1 cellular context compared by ENCODE assay signal in genomic region chr16:89561195-89562026, GRCh38.
TF ChIP-seq lines count a peak whose summit lies in the region.

No MANE protein-coding gene starts in this region.

TF ChIP-seq in HepG2, 621 proteins besides CTCF, POLR2A, EP300 and RAD21 (continued from another document and continues in another):
- TF ChIP-seq ZNF639 (CRISPR knock-in tag; conservative IDR thresholded peaks at IDR 0.05) = no peak
- no peak for TF ChIP-seq KLF11 (CRISPR knock-in tag; IDR thresholded peaks at IDR 0.05)
- TF ChIP-seq MAZ (IDR thresholded peaks at IDR 0.05; ENCODE audit: borderline replicate concordance, low read depth, low read length) = no peak
- TF ChIP-seq MAZ (CRISPR knock-in tag; IDR thresholded peaks at IDR 0.05; ENCODE audit: low read depth) = no peak
- no peak for TF ChIP-seq HCFC1 (IDR thresholded peaks at IDR 0.05; ENCODE audit: low read depth, low read length)
- no peak for TF ChIP-seq MBD4 (IDR thresholded peaks at IDR 0.05; ENCODE audit: borderline replicate concordance, low read length)
- TF ChIP-seq RARG (CRISPR knock-in tag; IDR thresholded peaks at IDR 0.05; ENCODE audit: low read depth) = 0 out of 2 replicates have a peak, but pooled peaks have one; percentile 75
- TF ChIP-seq ZNF546 (CRISPR knock-in tag; conservative IDR thresholded peaks at IDR 0.05) = 0 out of 2 replicates have a peak, but pooled peaks have one; percentile 1
- TF ChIP-seq ZNF850 (CRISPR knock-in tag; conservative IDR thresholded peaks at IDR 0.05) = no peak
- TF ChIP-seq, protein P1, sequence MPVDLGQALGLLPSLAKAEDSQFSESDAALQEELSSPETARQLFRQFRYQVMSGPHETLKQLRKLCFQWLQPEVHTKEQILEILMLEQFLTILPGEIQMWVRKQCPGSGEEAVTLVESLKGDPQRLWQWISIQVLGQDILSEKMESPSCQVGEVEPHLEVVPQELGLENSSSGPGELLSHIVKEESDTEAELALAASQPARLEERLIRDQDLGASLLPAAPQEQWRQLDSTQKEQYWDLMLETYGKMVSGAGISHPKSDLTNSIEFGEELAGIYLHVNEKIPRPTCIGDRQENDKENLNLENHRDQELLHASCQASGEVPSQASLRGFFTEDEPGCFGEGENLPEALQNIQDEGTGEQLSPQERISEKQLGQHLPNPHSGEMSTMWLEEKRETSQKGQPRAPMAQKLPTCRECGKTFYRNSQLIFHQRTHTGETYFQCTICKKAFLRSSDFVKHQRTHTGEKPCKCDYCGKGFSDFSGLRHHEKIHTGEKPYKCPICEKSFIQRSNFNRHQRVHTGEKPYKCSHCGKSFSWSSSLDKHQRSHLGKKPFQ (CRISPR knock-in tag; IDR thresholded peaks at IDR 0.05; ENCODE audit: insufficient replicate concordance) = no peak
- no peak for TF ChIP-seq SNAPC2 (CRISPR knock-in tag; IDR thresholded peaks at IDR 0.05)
- TF ChIP-seq ATM (IDR thresholded peaks at IDR 0.05; ENCODE audit: borderline replicate concordance) = no peak
- TF ChIP-seq ZNF160 (CRISPR knock-in tag; IDR thresholded peaks at IDR 0.05) = no peak
- TF ChIP-seq, protein P2, sequence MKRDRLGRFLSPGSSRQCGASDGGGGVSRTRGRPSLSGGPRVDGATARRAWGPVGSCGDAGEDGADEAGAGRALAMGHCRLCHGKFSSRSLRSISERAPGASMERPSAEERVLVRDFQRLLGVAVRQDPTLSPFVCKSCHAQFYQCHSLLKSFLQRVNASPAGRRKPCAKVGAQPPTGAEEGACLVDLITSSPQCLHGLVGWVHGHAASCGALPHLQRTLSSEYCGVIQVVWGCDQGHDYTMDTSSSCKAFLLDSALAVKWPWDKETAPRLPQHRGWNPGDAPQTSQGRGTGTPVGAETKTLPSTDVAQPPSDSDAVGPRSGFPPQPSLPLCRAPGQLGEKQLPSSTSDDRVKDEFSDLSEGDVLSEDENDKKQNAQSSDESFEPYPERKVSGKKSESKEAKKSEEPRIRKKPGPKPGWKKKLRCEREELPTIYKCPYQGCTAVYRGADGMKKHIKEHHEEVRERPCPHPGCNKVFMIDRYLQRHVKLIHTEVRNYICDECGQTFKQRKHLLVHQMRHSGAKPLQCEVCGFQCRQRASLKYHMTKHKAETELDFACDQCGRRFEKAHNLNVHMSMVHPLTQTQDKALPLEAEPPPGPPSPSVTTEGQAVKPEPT (CRISPR knock-in tag; IDR thresholded peaks at IDR 0.05; ENCODE audit: low read depth) = no peak
- TF ChIP-seq, protein P3, sequence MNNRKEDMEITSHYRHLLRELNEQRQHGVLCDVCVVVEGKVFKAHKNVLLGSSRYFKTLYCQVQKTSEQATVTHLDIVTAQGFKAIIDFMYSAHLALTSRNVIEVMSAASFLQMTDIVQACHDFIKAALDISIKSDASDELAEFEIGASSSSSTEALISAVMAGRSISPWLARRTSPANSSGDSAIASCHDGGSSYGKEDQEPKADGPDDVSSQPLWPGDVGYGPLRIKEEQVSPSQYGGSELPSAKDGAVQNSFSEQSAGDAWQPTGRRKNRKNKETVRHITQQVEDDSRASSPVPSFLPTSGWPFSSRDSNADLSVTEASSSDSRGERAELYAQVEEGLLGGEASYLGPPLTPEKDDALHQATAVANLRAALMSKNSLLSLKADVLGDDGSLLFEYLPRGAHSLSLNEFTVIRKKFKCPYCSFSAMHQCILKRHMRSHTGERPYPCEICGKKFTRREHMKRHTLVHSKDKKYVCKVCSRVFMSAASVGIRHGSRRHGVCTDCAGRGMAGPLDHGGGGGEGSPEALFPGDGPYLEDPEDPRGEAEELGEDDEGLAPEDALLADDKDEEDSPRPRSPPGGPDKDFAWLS (CRISPR knock-in tag; IDR thresholded peaks at IDR 0.05; ENCODE audit: borderline replicate concordance) = no peak; the same call in 1 of the 2 replicates
- peak; percentile 14 for TF ChIP-seq PHF5A (CRISPR knock-in tag; IDR thresholded peaks at IDR 0.05; ENCODE audit: low read depth, unreplicated experiment)
- TF ChIP-seq MEIS2 (CRISPR knock-in tag; IDR thresholded peaks at IDR 0.05) = no peak
- no peak for TF ChIP-seq ZNF619 (CRISPR knock-in tag; IDR thresholded peaks at IDR 0.05)
- no peak for TF ChIP-seq DR1 (CRISPR knock-in tag; IDR thresholded peaks at IDR 0.05)
- TF ChIP-seq TRIM24 (CRISPR knock-in tag; IDR thresholded peaks at IDR 0.05) = no peak
- no peak for TF ChIP-seq GATA4 (IDR thresholded peaks at IDR 0.05; ENCODE audit: borderline replicate concordance, low read depth)
- no peak for TF ChIP-seq ZNF552 (CRISPR knock-in tag; IDR thresholded peaks at IDR 0.05; ENCODE audit: borderline replicate concordance)
- TF ChIP-seq NKX3-1 (CRISPR knock-in tag; IDR thresholded peaks at IDR 0.05) = no peak
- TF ChIP-seq RFXAP (CRISPR knock-in tag; IDR thresholded peaks at IDR 0.05; ENCODE audit: borderline replicate concordance) = no peak
- TF ChIP-seq ISX (CRISPR knock-in tag; conservative IDR thresholded peaks at IDR 0.05) = no peak
- no peak for TF ChIP-seq CSRNP2 (CRISPR knock-in tag; conservative IDR thresholded peaks at IDR 0.05; ENCODE audit: low read depth)
- TF ChIP-seq, protein P4, sequence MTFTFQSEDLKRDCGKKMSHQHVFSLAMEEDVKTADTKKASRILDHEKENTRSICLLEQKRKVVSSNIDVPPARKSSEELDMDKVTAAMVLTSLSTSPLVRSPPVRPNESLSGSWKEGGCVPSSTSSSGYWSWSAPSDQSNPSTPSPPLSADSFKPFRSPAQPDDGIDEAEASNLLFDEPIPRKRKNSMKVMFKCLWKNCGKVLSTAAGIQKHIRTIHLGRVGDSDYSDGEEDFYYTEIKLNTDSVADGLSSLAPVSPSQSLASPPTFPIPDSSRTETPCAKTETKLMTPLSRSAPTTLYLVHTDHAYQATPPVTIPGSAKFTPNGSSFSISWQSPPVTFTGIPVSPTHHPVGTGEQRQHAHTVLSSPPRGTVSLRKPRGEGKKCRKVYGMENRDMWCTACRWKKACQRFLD (CRISPR knock-in tag; IDR thresholded peaks at IDR 0.05; ENCODE audit: borderline replicate concordance) = no peak
- TF ChIP-seq, protein P5, sequence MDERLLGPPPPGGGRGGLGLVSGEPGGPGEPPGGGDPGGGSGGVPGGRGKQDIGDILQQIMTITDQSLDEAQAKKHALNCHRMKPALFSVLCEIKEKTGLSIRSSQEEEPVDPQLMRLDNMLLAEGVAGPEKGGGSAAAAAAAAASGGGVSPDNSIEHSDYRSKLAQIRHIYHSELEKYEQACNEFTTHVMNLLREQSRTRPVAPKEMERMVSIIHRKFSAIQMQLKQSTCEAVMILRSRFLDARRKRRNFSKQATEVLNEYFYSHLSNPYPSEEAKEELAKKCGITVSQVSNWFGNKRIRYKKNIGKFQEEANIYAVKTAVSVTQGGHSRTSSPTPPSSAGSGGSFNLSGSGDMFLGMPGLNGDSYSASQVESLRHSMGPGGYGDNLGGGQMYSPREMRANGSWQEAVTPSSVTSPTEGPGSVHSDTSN (CRISPR knock-in tag; IDR thresholded peaks at IDR 0.05) = no peak
- TF ChIP-seq ZNF550 (CRISPR knock-in tag; IDR thresholded peaks at IDR 0.05; ENCODE audit: borderline replicate concordance) = no peak
- TF ChIP-seq CSRNP1 (CRISPR knock-in tag; IDR thresholded peaks at IDR 0.05) = peak; percentile 85
- no peak for TF ChIP-seq MAF1 (CRISPR knock-in tag; IDR thresholded peaks at IDR 0.05; ENCODE audit: borderline replicate concordance)
- TF ChIP-seq CCDC6 (CRISPR knock-in tag; IDR thresholded peaks at IDR 0.05) = no peak
- no peak for TF ChIP-seq ZNF101 (CRISPR knock-in tag; IDR thresholded peaks at IDR 0.05; ENCODE audit: borderline replicate concordance, low read depth)
- 0 out of 2 replicates have a peak, but pooled peaks have one; percentile 21 for TF ChIP-seq SRY (CRISPR knock-in tag; IDR thresholded peaks at IDR 0.05)
- no peak for TF ChIP-seq GLI4 (CRISPR knock-in tag; IDR thresholded peaks at IDR 0.05; ENCODE audit: borderline replicate concordance)
- no peak for TF ChIP-seq ZNF547 (CRISPR knock-in tag; IDR thresholded peaks at IDR 0.05)
- no peak for TF ChIP-seq FIP1L1 (IDR thresholded peaks at IDR 0.05; ENCODE audit: borderline replicate concordance, insufficient read depth, low read depth, low read length)
- TF ChIP-seq MYPOP (CRISPR knock-in tag; IDR thresholded peaks at IDR 0.05) = no peak
- no peak for TF ChIP-seq IRF2 (CRISPR knock-in tag; IDR thresholded peaks at IDR 0.05)
- no peak; the same call in 1 of the 2 replicates for TF ChIP-seq ZSCAN25 (CRISPR knock-in tag; IDR thresholded peaks at IDR 0.05)
- no peak for TF ChIP-seq GATAD2A (CRISPR knock-in tag; IDR thresholded peaks at IDR 0.05)
- TF ChIP-seq DMAP1 (CRISPR knock-in tag; IDR thresholded peaks at IDR 0.05) = no peak
- no peak for TF ChIP-seq ZNF816 (CRISPR knock-in tag; IDR thresholded peaks at IDR 0.05; ENCODE audit: borderline replicate concordance)
- TF ChIP-seq ZFP37 (CRISPR knock-in tag; IDR thresholded peaks at IDR 0.05; ENCODE audit: borderline replicate concordance) = no peak
- TF ChIP-seq TCF12 (IDR thresholded peaks at IDR 0.05) = no peak
- TF ChIP-seq TCF12 (CRISPR knock-in tag; IDR thresholded peaks at IDR 0.05) = no peak
- 0 out of 2 replicates have a peak, but pooled peaks have one; percentile 29 for TF ChIP-seq THAP8 (CRISPR knock-in tag; IDR thresholded peaks at IDR 0.05; ENCODE audit: borderline replicate concordance)
- TF ChIP-seq CHCHD3 (CRISPR knock-in tag; IDR thresholded peaks at IDR 0.05) = no peak
- TF ChIP-seq, protein P6, sequence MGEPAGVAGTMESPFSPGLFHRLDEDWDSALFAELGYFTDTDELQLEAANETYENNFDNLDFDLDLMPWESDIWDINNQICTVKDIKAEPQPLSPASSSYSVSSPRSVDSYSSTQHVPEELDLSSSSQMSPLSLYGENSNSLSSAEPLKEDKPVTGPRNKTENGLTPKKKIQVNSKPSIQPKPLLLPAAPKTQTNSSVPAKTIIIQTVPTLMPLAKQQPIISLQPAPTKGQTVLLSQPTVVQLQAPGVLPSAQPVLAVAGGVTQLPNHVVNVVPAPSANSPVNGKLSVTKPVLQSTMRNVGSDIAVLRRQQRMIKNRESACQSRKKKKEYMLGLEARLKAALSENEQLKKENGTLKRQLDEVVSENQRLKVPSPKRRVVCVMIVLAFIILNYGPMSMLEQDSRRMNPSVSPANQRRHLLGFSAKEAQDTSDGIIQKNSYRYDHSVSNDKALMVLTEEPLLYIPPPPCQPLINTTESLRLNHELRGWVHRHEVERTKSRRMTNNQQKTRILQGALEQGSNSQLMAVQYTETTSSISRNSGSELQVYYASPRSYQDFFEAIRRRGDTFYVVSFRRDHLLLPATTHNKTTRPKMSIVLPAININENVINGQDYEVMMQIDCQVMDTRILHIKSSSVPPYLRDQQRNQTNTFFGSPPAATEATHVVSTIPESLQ (CRISPR knock-in tag; conservative IDR thresholded peaks at IDR 0.05) = 0 out of 2 replicates have a peak, but pooled peaks have one; percentile 40
- no peak for TF ChIP-seq KDM6A (CRISPR knock-in tag; IDR thresholded peaks at IDR 0.05; ENCODE audit: low read depth)
- TF ChIP-seq GZF1 (CRISPR knock-in tag; IDR thresholded peaks at IDR 0.05) = no peak; the same call in 1 of the 2 replicates
- TF ChIP-seq SKI (IDR thresholded peaks at IDR 0.05; ENCODE audit: partially characterized antibody) = no peak
- TF ChIP-seq CHD2 (IDR thresholded peaks at IDR 0.05; ENCODE audit: low read depth, low read length) = no peak
- no peak for TF ChIP-seq GPN1 (CRISPR knock-in tag; IDR thresholded peaks at IDR 0.05; ENCODE audit: borderline replicate concordance)
- peak; percentile 47; the same call in 1 of the 2 replicates for TF ChIP-seq ZNF564 (CRISPR knock-in tag; IDR thresholded peaks at IDR 0.05)
- peak; percentile 34; the same call in 1 of the 2 replicates for TF ChIP-seq MTF2 (CRISPR knock-in tag; IDR thresholded peaks at IDR 0.05; ENCODE audit: borderline replicate concordance)
- TF ChIP-seq HOXA5 (CRISPR knock-in tag; IDR thresholded peaks at IDR 0.05) = no peak
- no peak for TF ChIP-seq PHF20 (CRISPR knock-in tag; IDR thresholded peaks at IDR 0.05)
